In the genomic region with DNA sequence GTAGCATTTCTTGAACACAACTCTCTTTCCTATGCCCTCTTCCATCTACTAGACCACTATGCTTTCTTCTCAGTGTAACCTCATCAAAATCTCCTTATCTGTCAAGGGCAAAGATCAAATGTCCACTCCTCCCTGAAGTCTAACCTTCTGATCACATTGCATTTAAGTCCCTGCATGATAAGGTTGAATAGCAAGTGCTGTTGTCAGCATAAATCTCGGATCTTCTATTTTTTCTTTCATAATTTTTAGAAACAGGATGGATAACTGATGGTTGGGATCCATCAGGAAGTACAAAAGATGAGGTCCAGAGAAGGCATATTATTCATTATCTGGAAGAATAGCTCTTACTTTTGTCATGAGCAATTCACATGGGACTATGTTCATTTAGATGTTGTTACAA, we compare ENCODE assay signal across 34 cellular contexts. TPM values are rescaled to one million over a fixed set of nuclear protein-coding genes. Genes with fewer than 3 reads are reported as not detected.
"Had no signal": no experiment of that assay in that cellular context is flagged by ENCODE, and none has a peak within 500 bp of the region (broad histone marks: within the 10 kb centered on the region; RNA-seq: fewer than 3 reads in every experiment).

No MANE protein-coding gene starts in this region.

- H3K36me3 ChIP-seq: adrenal gland, brain microvascular endothelial cell, breast epithelium had no signal

- DNase-seq: activated B cell treated with CpG ODN at 0.5 μM for 24 hours; activated CD4-positive, alpha-beta memory T cell treated with anti-CD3 and anti-CD28 coated beads for 36 hours; activated CD4-positive, alpha-beta T cell treated with anti-CD3 and anti-CD28 coated beads for 4 hours; activated CD4-positive, alpha-beta T cell treated with anti-CD3 and anti-CD28 coated beads, Interleukin-2, amount 10 ng/mL, durations not matched to agents 24 days and 14 days; activated CD4-positive, alpha-beta T cell treated with anti-CD3 and anti-CD28 coated beads, Interleukin-2, amount 50 U/mL, for 1 hour; activated CD4-positive, alpha-beta T cell treated with anti-CD3 and anti-CD28 coated beads, Interleukin-2, amount 50 U/mL, for 4 hours; activated CD4-positive, CD25-positive, alpha-beta regulatory T cell treated with anti-CD3 and anti-CD28 coated beads, Interleukin-2, amount 50 U/mL, for 72 hours; activated CD8-positive, alpha-beta memory T cell treated with anti-CD3 and anti-CD28 coated beads, Interleukin-2, amount 50 U/mL, for 4 hours; activated CD8-positive, alpha-beta T cell treated with anti-CD3 and anti-CD28 coated beads for 36 hours; activated effector memory CD4-positive, alpha-beta T cell treated with anti-CD3 and anti-CD28 coated beads, Interleukin-2, amount 50 U/mL, for 16 hours; activated gamma-delta T cell treated with Interleukin-2 at 50 U/mL for 16 hours; activated naive CD4-positive, alpha-beta T cell; activated naive CD4-positive, alpha-beta T cell treated with anti-CD3 and anti-CD28 coated beads for 36 hours; activated naive CD4-positive, alpha-beta T cell treated with anti-CD3 and anti-CD28 coated beads, Interleukin-2, amount 50 U/mL, for 16 hours; activated naive CD8-positive, alpha-beta T cell treated with anti-CD3 and anti-CD28 coated beads for 36 hours; activated T-cell treated with anti-CD3 and anti-CD28 coated beads for 4 hours; activated T-cell treated with anti-CD3 and anti-CD28 coated beads, Interleukin-2, amount 50 U/mL, for 1 hour; activated T-cell treated with anti-CD3 and anti-CD28 coated beads, Interleukin-2, amount 50 U/mL, for 4 hours; activated T-cell treated with anti-CD3 and anti-CD28 coated beads, Interleukin-2, amount 50 U/mL, for 72 hours; adrenal gland; amniotic stem cell; aorta; body of pancreas; brain microvascular endothelial cell; central memory CD4-positive, alpha-beta T cell; T-helper 2 cell; T-helper 9 cell had no signal

- ATAC-seq: activated CD8-positive, alpha-beta T cell treated with anti-CD3 and anti-CD28 coated beads for 36 hours; activated naive CD4-positive, alpha-beta T cell treated with anti-CD3 and anti-CD28 coated beads, Interleukin-2, amount 50 U/mL, for 72 hours; activated T-cell treated with anti-CD3 and anti-CD28 coated beads, Interleukin-2, amount 50 U/mL, for 4 hours; activated T-cell treated with anti-CD3 and anti-CD28 coated beads, Interleukin-2, amount 50 U/mL, for 72 hours; activated T-helper 17 cell treated with anti-CD3 and anti-CD28 coated beads, Interleukin-2, amount 50 U/mL, for 72 hours; body of pancreas had no signal

- FAIRE-seq: astrocyte had no signal

- H3K4me1 ChIP-seq: adrenal gland, body of pancreas, breast epithelium had no signal

- H3K27me3 ChIP-seq: adrenal gland, body of pancreas, brain microvascular endothelial cell, breast epithelium had no signal

- H3K27ac ChIP-seq: adrenal gland, body of pancreas, brain microvascular endothelial cell, breast epithelium, VCaP had no signal

- H3K4me3 ChIP-seq: adrenal gland, body of pancreas, breast epithelium had no signal

RNA-seq across cellular contexts. Expression of a gene that starts 41.0 kb away (rescaled TPM):
- total RNA-seq: activated B cell treated with CpG ODN at 0.5 μM for 24 hours; activated CD4-positive, alpha-beta memory T cell treated with anti-CD3 and anti-CD28 coated beads for 36 hours; activated CD4-positive, alpha-beta T cell treated with anti-CD3 and anti-CD28 coated beads, Interleukin-2, amount 10 ng/mL, durations not matched to agents 24 days and 14 days; activated CD8-positive, alpha-beta memory T cell treated with anti-CD3 and anti-CD28 coated beads for 36 hours; activated CD8-positive, alpha-beta T cell treated with anti-CD3 and anti-CD28 coated beads for 36 hours; activated naive CD4-positive, alpha-beta T cell treated with anti-CD3 and anti-CD28 coated beads for 36 hours; activated naive CD4-positive, alpha-beta T cell treated with anti-CD3 and anti-CD28 coated beads, Interleukin-2, amount 50 U/mL, for 72 hours; activated naive CD8-positive, alpha-beta T cell treated with anti-CD3 and anti-CD28 coated beads for 36 hours; activated T-cell treated with anti-CD3 and anti-CD28 coated beads, Interleukin-2, amount 50 U/mL, for 4 hours; activated T-cell treated with anti-CD3 and anti-CD28 coated beads, Interleukin-2, amount 50 U/mL, for 72 hours; activated T-helper 1 cell treated with anti-CD3 and anti-CD28 coated beads, Interleukin-12 subunit alpha, Interleukin-12 subunit beta, Interleukin-2, Interleukin-4 antibody, amounts not matched to agents 30 ng/mL and 10 ng/mL and 1 ng/mL, durations not matched to agents 14 hours and 24 hours and 36 hours had no signal
